In the genomic region with DNA sequence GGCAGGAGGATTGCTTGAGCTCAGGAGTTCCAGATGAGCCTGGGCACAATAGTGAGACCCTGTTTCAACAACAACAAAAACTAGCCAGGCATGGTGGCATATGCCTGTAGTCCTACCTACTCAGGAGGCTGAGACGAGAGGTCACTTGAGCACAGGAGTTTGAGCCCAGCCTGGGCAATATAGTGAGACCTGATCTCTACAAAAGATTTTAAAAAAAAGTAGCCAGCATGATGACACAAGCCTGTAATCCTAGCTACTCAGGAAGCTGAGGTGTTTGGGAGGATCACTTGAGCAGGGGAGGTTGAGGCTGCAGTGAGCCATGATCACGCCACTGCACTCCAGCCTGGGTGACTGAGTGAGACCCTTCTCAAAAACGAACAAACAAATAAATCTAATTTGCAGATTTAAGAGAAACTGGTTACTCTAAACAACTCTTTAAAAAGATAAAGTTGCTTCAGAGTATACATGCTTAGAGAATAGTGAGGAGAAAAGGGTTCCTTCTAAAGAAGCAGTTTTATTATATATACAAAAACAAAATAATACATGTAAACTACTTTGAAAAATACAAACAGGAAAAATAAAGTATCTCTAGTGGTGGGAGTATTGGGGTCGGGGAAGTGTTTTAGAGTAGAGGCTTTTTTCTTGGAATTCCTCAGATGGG, we compare ENCODE assay signal across 1 cellular context.
A peak's percentile ranks its signal among the peaks of the same experiment; 100 is the strongest.
TF ChIP-seq lines count a peak whose summit lies in the region.

No MANE protein-coding gene starts in this region.

TF ChIP-seq in K562, 482 proteins besides CTCF, POLR2A, EP300 and RAD21 (continued from another document and continues in another):
- TF ChIP-seq, protein P1, sequence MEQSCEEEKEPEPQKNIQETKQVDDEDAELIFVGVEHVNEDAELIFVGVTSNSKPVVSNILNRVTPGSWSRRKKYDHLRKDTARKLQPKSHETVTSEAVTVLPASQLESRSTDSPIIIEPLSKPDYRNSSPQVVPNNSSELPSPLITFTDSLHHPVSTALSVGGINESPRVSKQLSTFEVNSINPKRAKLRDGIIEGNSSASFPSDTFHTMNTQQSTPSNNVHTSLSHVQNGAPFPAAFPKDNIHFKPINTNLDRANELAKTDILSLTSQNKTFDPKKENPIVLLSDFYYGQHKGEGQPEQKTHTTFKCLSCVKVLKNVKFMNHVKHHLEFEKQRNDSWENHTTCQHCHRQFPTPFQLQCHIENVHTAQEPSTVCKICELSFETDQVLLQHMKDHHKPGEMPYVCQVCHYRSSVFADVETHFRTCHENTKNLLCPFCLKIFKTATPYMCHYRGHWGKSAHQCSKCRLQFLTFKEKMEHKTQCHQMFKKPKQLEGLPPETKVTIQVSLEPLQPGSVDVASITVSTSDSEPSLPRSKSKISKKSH (CRISPR knock-in tag; IDR thresholded peaks at IDR 0.05): no peak
- TF ChIP-seq USF2 (CRISPR knock-in tag; IDR thresholded peaks at IDR 0.05): no peak
- TF ChIP-seq, protein P2, sequence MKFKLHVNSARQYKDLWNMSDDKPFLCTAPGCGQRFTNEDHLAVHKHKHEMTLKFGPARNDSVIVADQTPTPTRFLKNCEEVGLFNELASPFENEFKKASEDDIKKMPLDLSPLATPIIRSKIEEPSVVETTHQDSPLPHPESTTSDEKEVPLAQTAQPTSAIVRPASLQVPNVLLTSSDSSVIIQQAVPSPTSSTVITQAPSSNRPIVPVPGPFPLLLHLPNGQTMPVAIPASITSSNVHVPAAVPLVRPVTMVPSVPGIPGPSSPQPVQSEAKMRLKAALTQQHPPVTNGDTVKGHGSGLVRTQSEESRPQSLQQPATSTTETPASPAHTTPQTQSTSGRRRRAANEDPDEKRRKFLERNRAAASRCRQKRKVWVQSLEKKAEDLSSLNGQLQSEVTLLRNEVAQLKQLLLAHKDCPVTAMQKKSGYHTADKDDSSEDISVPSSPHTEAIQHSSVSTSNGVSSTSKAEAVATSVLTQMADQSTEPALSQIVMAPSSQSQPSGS (CRISPR knock-in tag; IDR thresholded peaks at IDR 0.05): no peak
- TF ChIP-seq ZNF76 (CRISPR knock-in tag; IDR thresholded peaks at IDR 0.05; ENCODE audit: borderline replicate concordance): no peak
- TF ChIP-seq NFIC (IDR thresholded peaks at IDR 0.05): no peak
- TF ChIP-seq, protein P3, sequence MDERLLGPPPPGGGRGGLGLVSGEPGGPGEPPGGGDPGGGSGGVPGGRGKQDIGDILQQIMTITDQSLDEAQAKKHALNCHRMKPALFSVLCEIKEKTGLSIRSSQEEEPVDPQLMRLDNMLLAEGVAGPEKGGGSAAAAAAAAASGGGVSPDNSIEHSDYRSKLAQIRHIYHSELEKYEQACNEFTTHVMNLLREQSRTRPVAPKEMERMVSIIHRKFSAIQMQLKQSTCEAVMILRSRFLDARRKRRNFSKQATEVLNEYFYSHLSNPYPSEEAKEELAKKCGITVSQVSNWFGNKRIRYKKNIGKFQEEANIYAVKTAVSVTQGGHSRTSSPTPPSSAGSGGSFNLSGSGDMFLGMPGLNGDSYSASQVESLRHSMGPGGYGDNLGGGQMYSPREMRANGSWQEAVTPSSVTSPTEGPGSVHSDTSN (CRISPR knock-in tag; IDR thresholded peaks at IDR 0.05; ENCODE audit: low read depth): no peak
- TF ChIP-seq, protein P3 (tag; conservative IDR thresholded peaks at IDR 0.05; ENCODE audit: low read depth): no peak
- TF ChIP-seq CREB5 (CRISPR knock-in tag; IDR thresholded peaks at IDR 0.05): no peak
- TF ChIP-seq ZBTB2 (IDR thresholded peaks at IDR 0.05): no peak
- TF ChIP-seq ZNF134 (CRISPR knock-in tag; conservative IDR thresholded peaks at IDR 0.05): 0 out of 2 replicates have a peak, but pooled peaks have one; percentile 44
- no peak for TF ChIP-seq NR2F6 (CRISPR knock-in tag; IDR thresholded peaks at IDR 0.05)
- no peak; the same call in none of the 2 replicates for TF ChIP-seq PTTG1 (tag; IDR thresholded peaks at IDR 0.05; ENCODE audit: low read depth)
- no peak for TF ChIP-seq HCFC1 (IDR thresholded peaks at IDR 0.05; ENCODE audit: low read depth, low read length)
- TF ChIP-seq RBM15 (IDR thresholded peaks at IDR 0.05; ENCODE audit: insufficient read depth, low read length): no peak
- no peak for TF ChIP-seq CCAR2 (IDR thresholded peaks at IDR 0.05; ENCODE audit: low read depth, low read length)
- TF ChIP-seq YY1 (IDR thresholded peaks at IDR 0.05; ENCODE audit: borderline replicate concordance in 1 of 3, control insufficient read depth in 1 of 3, extremely low read depth in 1 of 3, insufficient read depth in 3 of 3, insufficient read length in 1 of 3, insufficient replicate concordance in 2 of 3, low read depth in 1 of 3, low read length in 2 of 3): no peak
- no peak for TF ChIP-seq TFAM (CRISPR knock-in tag; conservative IDR thresholded peaks at IDR 0.05)
- TF ChIP-seq KLF13 (tag; IDR thresholded peaks at IDR 0.05; ENCODE audit: borderline replicate concordance, low read depth): no peak
- peak; percentile 90 for TF ChIP-seq ATF3 (IDR thresholded peaks at IDR 0.05)
- TF ChIP-seq ATF3 (CRISPR knock-in tag; conservative IDR thresholded peaks at IDR 0.05): no peak
- TF ChIP-seq HOXB6 (CRISPR knock-in tag; IDR thresholded peaks at IDR 0.05; ENCODE audit: borderline replicate concordance): no peak
- no peak for TF ChIP-seq ZFP36 (IDR thresholded peaks at IDR 0.05; ENCODE audit: low read depth, low read length, partially characterized antibody)
- TF ChIP-seq, protein P4, sequence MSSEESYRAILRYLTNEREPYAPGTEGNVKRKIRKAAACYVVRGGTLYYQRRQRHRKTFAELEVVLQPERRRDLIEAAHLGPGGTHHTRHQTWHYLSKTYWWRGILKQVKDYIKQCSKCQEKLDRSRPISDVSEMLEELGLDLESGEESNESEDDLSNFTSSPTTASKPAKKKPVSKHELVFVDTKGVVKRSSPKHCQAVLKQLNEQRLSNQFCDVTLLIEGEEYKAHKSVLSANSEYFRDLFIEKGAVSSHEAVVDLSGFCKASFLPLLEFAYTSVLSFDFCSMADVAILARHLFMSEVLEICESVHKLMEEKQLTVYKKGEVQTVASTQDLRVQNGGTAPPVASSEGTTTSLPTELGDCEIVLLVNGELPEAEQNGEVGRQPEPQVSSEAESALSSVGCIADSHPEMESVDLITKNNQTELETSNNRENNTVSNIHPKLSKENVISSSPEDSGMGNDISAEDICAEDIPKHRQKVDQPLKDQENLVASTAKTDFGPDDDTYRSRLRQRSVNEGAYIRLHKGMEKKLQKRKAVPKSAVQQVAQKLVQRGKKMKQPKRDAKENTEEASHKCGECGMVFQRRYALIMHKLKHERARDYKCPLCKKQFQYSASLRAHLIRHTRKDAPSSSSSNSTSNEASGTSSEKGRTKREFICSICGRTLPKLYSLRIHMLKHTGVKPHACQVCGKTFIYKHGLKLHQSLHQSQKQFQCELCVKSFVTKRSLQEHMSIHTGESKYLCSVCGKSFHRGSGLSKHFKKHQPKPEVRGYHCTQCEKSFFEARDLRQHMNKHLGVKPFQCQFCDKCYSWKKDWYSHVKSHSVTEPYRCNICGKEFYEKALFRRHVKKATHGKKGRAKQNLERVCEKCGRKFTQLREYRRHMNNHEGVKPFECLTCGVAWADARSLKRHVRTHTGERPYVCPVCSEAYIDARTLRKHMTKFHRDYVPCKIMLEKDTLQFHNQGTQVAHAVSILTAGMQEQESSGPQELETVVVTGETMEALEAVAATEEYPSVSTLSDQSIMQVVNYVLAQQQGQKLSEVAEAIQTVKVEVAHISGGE (CRISPR knock-in tag; IDR thresholded peaks at IDR 0.05): no peak
- no peak for TF ChIP-seq MCM3 (IDR thresholded peaks at IDR 0.05)
- TF ChIP-seq FUS (optimal IDR thresholded peaks at IDR 0.05; ENCODE audit: low read depth, low read length): no peak
- no peak for TF ChIP-seq E2F3 (CRISPR knock-in tag; IDR thresholded peaks at IDR 0.05)
- no peak for TF ChIP-seq ZC3H11A (IDR thresholded peaks at IDR 0.05; ENCODE audit: low read depth, low read length)
- TF ChIP-seq CHCHD3 (CRISPR knock-in tag; IDR thresholded peaks at IDR 0.05): no peak
- no peak for TF ChIP-seq TBL1XR1 (IDR thresholded peaks at IDR 0.05; ENCODE audit: low read length in 2 of 2)
- 0 out of 2 replicates have a peak, but pooled peaks have one; percentile 51 for TF ChIP-seq CREB3 (tag; conservative IDR thresholded peaks at IDR 0.05; ENCODE audit: low read depth)
- TF ChIP-seq RBM25 (IDR thresholded peaks at IDR 0.05; ENCODE audit: low read depth, low read length, severe bottlenecking): peak; percentile 84
- no peak for TF ChIP-seq U2AF2 (optimal IDR thresholded peaks at IDR 0.05; ENCODE audit: low read depth, low read length)
- TF ChIP-seq XRCC4 (IDR thresholded peaks at IDR 0.05; ENCODE audit: extremely low read depth, insufficient read depth, insufficient read length): no peak
- no peak for TF ChIP-seq ZNF217 (CRISPR knock-in tag; IDR thresholded peaks at IDR 0.05)
- TF ChIP-seq CC2D1A (IDR thresholded peaks at IDR 0.05): no peak
- TF ChIP-seq, protein P5, sequence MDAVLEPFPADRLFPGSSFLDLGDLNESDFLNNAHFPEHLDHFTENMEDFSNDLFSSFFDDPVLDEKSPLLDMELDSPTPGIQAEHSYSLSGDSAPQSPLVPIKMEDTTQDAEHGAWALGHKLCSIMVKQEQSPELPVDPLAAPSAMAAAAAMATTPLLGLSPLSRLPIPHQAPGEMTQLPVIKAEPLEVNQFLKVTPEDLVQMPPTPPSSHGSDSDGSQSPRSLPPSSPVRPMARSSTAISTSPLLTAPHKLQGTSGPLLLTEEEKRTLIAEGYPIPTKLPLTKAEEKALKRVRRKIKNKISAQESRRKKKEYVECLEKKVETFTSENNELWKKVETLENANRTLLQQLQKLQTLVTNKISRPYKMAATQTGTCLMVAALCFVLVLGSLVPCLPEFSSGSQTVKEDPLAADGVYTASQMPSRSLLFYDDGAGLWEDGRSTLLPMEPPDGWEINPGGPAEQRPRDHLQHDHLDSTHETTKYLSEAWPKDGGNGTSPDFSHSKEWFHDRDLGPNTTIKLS (IDR thresholded peaks at IDR 0.05; ENCODE audit: borderline replicate concordance, low read depth): no peak
